ENCODE assay signal across 32 cellular contexts in genomic region chr1:44302557-44302956, GRCh38.
"Had no signal": no experiment of that assay in that cellular context is flagged by ENCODE, and none has a peak within 500 bp of the region (broad histone marks: within the 10 kb centered on the region; RNA-seq: fewer than 3 reads in every experiment).

No MANE protein-coding gene starts in this region.

- ATAC-seq: activated CD8-positive, alpha-beta memory T cell treated with anti-CD3 and anti-CD28 coated beads, Interleukin-2, amount 10 ng/mL, durations not matched to agents 7 days and 5 days; activated naive CD8-positive, alpha-beta T cell treated with anti-CD3 and anti-CD28 coated beads, Interleukin-2, amount 50 U/mL, for 24 hours had no signal

- DNase-seq: activated CD4-positive, alpha-beta memory T cell treated with anti-CD3 and anti-CD28 coated beads, Interleukin-2, amount 10 ng/mL, durations not matched to agents 7 days and 5 days; activated CD4-positive, alpha-beta T cell treated with anti-CD3 and anti-CD28 coated beads for 1 hour; activated CD4-positive, alpha-beta T cell treated with anti-CD3 and anti-CD28 coated beads for 48 hours; activated CD4-positive, CD25-positive, alpha-beta regulatory T cell; activated CD8-positive, alpha-beta memory T cell treated with anti-CD3 and anti-CD28 coated beads for 24 hours; activated CD8-positive, alpha-beta memory T cell treated with anti-CD3 and anti-CD28 coated beads, Interleukin-2, amount 10 ng/mL, durations not matched to agents 7 days and 5 days; activated CD8-positive, alpha-beta memory T cell treated with anti-CD3 and anti-CD28 coated beads, Interleukin-2, amount 50 U/mL, for 48 hours; activated effector memory CD4-positive, alpha-beta T cell treated with Interleukin-2 at 50 U/mL for 16 hours; activated naive CD4-positive, alpha-beta T cell treated with anti-CD3 and anti-CD28 coated beads, Interleukin-2, amount 10 ng/mL, durations not matched to agents 7 days and 5 days; activated naive CD8-positive, alpha-beta T cell treated with anti-CD3 and anti-CD28 coated beads, Interleukin-2, amount 50 U/mL, for 24 hours; activated T-cell treated with anti-CD3 and anti-CD28 coated beads, Interleukin-2, amount 50 U/mL, for 48 hours; anterior cingulate cortex; caudate nucleus; cerebellar nuclear complex; Karpas-422; KBM-7; NCI-H1048; NCI-H1105 treated with DMSO at 0.1 percent for 48 hours; NCI-H1436; NCI-H1694; NCI-H1930; NCI-H2081 treated with DMSO at 0.1 percent for 48 hours; NCI-H345; NCI-H524 treated with DMSO at 0.1 percent for 48 hours; NCI-H748 treated with DMSO at 0.1 percent for 48 hours; NK-92 treated with Interleukin-12 subunit alpha and Interleukin-12 subunit beta, amount 100 ng/mL, for 24 hours; Right ventricle myocardium superior; SW 1271; T-helper 1 cell; T-helper 2 cell; T-helper 9 cell; WERI-Rb-1 had no signal
